Comparison of ENCODE assay signal across 29 cellular contexts in the genomic region with DNA sequence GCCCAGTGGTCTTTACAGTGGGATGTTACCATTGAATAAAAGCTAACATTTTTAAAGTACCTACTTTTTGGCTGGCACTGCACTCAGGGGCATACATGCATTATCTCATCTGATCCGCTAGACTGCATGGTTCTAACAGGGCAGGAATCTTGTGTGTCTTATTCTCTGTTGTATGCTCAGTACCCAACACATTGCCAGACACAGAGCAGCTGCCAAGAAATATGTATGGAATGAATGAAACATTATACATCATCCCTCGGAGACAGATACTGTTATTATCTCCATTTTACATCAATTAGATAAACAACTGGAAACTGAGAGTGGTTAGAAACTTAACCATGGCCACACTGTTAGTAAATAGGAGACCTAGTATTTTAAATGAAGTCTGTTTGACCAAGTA.
DNase-seq lines count a peak whose midpoint lies in the region; ATAC-seq and TF ChIP-seq lines count a peak whose summit lies in the region.
"Had no signal": no experiment of that assay in that cellular context is flagged by ENCODE, and none has a peak within 500 bp of the region (broad histone marks: within the 10 kb centered on the region; RNA-seq: fewer than 3 reads in every experiment).

No MANE protein-coding gene starts in this region.

- peaks cover 2% of the 10 kb centered on the region for H3K9me3 Mint-ChIP-seq in CD8-positive, alpha-beta T cell
- H3K9me3 Mint-ChIP-seq: type B pancreatic cell had no signal

- H3K4me1 Mint-ChIP-seq in CD8-positive, alpha-beta T cell (ENCODE audit: low read depth): no peaks in the 10 kb centered on the region
- H3K4me1 Mint-ChIP-seq: activated T-helper 17 cell treated with anti-CD3 and anti-CD28 coated beads, Interleukin-2, amount 50 U/mL, for 72 hours; CD4-positive, alpha-beta memory T cell had no signal

- H3K27me3 Mint-ChIP-seq in CD8-positive, alpha-beta T cell (ENCODE audit: low read depth): no peaks in the 10 kb centered on the region
- H3K27me3 Mint-ChIP-seq: activated naive CD8-positive, alpha-beta T cell; activated T-helper 17 cell treated with anti-CD3 and anti-CD28 coated beads, Interleukin-2, amount 50 U/mL, for 72 hours; CD4-positive, alpha-beta memory T cell had no signal

- ATAC-seq in SK-N-SH treated with all-trans-retinoic acid at 6 μM for 48 hours (peak; percentile 97), foreskin keratinocyte (no peak)
- no peak for ATAC-seq in CD8-positive, alpha-beta T cell
- ATAC-seq: activated T-helper 17 cell treated with anti-CD3 and anti-CD28 coated beads, Interleukin-2, amount 50 U/mL, for 72 hours; heart left ventricle; mucosa of descending colon; Right ventricle myocardium inferior had no signal

- H3K4me2 ChIP-seq in skeletal muscle satellite cell (ENCODE audit: low read length): peak overlapping the region; percentile 16
- H3K4me2 ChIP-seq: PC-9 had no signal

- H3K4me1 ChIP-seq in foreskin keratinocyte: no peaks in the 10 kb centered on the region
- H3K4me1 ChIP-seq in skeletal muscle satellite cell (ENCODE audit: control insufficient read depth, insufficient read depth, low read length): peaks cover 7% of the 10 kb centered on the region
- no peaks in the 10 kb centered on the region for H3K4me1 ChIP-seq in CD8-positive, alpha-beta T cell (ENCODE audit: insufficient read depth, low read length)
- H3K4me1 ChIP-seq: heart left ventricle, parathyroid adenoma, spleen had no signal

- no peak overlapping the region for H3K27ac ChIP-seq in foreskin keratinocyte
- no peak overlapping the region for H3K27ac ChIP-seq in CD8-positive, alpha-beta T cell (ENCODE audit: low read depth, low read length)
- H3K27ac ChIP-seq: heart left ventricle, parathyroid adenoma, PC-9, spleen had no signal

- CTCF ChIA-PET in CD8-positive, alpha-beta T cell (lab: Charles Lee): no interaction called here

- no peak overlapping the region for H3K27ac Mint-ChIP-seq in CD8-positive, alpha-beta T cell
- H3K27ac Mint-ChIP-seq: activated naive CD8-positive, alpha-beta T cell; activated T-helper 17 cell treated with anti-CD3 and anti-CD28 coated beads, Interleukin-2, amount 50 U/mL, for 72 hours; CD4-positive, alpha-beta memory T cell; nephron progenitor cell; type B pancreatic cell had no signal

- no peaks in the 10 kb centered on the region for H3K36me3 Mint-ChIP-seq in CD8-positive, alpha-beta T cell
- H3K36me3 Mint-ChIP-seq: activated naive CD8-positive, alpha-beta T cell; CD4-positive, alpha-beta memory T cell; type B pancreatic cell had no signal

- no peak overlapping the region for H3K9ac ChIP-seq in skeletal muscle satellite cell (ENCODE audit: low read depth, low read length)
- H3K9ac ChIP-seq: parathyroid adenoma had no signal

- DNase-seq in NCI-H748 treated with DMSO at 0.1 percent for 48 hours (lab: John Stamatoyannopoulos, UW) (peak; percentile 74), NCI-H748 (lab: John Stamatoyannopoulos, UW; ENCODE audit: unreplicated experiment) (no peak), foreskin keratinocyte (peak; percentile 24 to 65), COLO668 (lab: John Stamatoyannopoulos, UW; ENCODE audit: unreplicated experiment) (no peak), NCI-H524 treated with DMSO at 0.1 percent for 48 hours (lab: John Stamatoyannopoulos, UW) (no peak)
- DNase-seq in CD8-positive, alpha-beta T cell: no peak
- DNase-seq: activated CD4-positive, alpha-beta T cell treated with anti-CD3 and anti-CD28 coated beads, Interleukin-2, amount 50 U/mL, for 48 hours; activated CD4-positive, CD25-positive, alpha-beta regulatory T cell; activated CD8-positive, alpha-beta memory T cell treated with anti-CD3 and anti-CD28 coated beads, Interleukin-2, amount 50 U/mL, for 4 hours; CD4-positive, alpha-beta memory T cell; DMS 273 treated with DMSO at 0.1 percent for 48 hours; erythroblast; foreskin fibroblast; heart left ventricle; mucosa of descending colon; NCI-H1048; NCI-H2029 treated with DMSO at 0.1 percent for 48 hours; NCI-H446; nephron progenitor cell; PC-9; spleen had no signal

- H3K4me3 Mint-ChIP-seq in CD8-positive, alpha-beta T cell: no peak overlapping the region
- H3K4me3 Mint-ChIP-seq: activated naive CD8-positive, alpha-beta T cell; activated T-helper 17 cell treated with anti-CD3 and anti-CD28 coated beads, Interleukin-2, amount 50 U/mL, for 72 hours; CD4-positive, alpha-beta memory T cell; nephron progenitor cell; type B pancreatic cell had no signal

- H3K36me3 ChIP-seq in skeletal muscle satellite cell (ENCODE audit: insufficient read depth, low read length): no peaks in the 10 kb centered on the region
- no peaks in the 10 kb centered on the region for H3K36me3 ChIP-seq in CD8-positive, alpha-beta T cell (ENCODE audit: insufficient read depth, low read length)
- H3K36me3 ChIP-seq: heart left ventricle, spleen had no signal

- no peak overlapping the region for H3K4me3 ChIP-seq in skeletal muscle satellite cell (ENCODE audit: low read length)
- H3K4me3 ChIP-seq in CD8-positive, alpha-beta T cell (ENCODE audit: low read depth, low read length): no peak overlapping the region
- H3K4me3 ChIP-seq: heart left ventricle, lung, mucosa of descending colon, PC-9, spleen had no signal

- POLR2A ChIA-PET in CD8-positive, alpha-beta T cell (lab: Charles Lee): no interaction called here

- H3K27me3 ChIP-seq in foreskin keratinocyte: peaks cover 13% of the 10 kb centered on the region
- H3K27me3 ChIP-seq in skeletal muscle satellite cell (ENCODE audit: control insufficient read depth, insufficient read depth, low read length): no peaks in the 10 kb centered on the region
- H3K27me3 ChIP-seq in CD8-positive, alpha-beta T cell (ENCODE audit: insufficient read depth, low read length): no peaks in the 10 kb centered on the region
- H3K27me3 ChIP-seq: heart left ventricle, spleen had no signal

- intact Hi-C loops in CD8-positive, alpha-beta T cell (cut with DNase I, micrococcal nuclease): no loop called here

- H3K9me3 ChIP-seq in skeletal muscle satellite cell (replicated peaks; ENCODE audit: low read length): no peaks in the 10 kb centered on the region
- no peaks in the 10 kb centered on the region for H3K9me3 ChIP-seq in CD8-positive, alpha-beta T cell (ENCODE audit: low read length)
- H3K9me3 ChIP-seq: heart left ventricle, mucosa of descending colon had no signal

- TF ChIP-seq CTCF in foreskin keratinocyte (conservative IDR thresholded peaks at IDR 0.05): no peak
- no peak for TF ChIP-seq CTCF in CD8-positive, alpha-beta T cell (IDR thresholded peaks at IDR 0.05)

TF ChIP-seq in SK-N-SH treated with all-trans-retinoic acid at 6 μM for 48 hours, 23 proteins besides CTCF, POLR2A, EP300 and RAD21:
- TF ChIP-seq ISL1 (CRISPR knock-in tag; IDR thresholded peaks at IDR 0.05): peak; percentile 45
- no peak for TF ChIP-seq GLIS3 (CRISPR knock-in tag; IDR thresholded peaks at IDR 0.05)
- TF ChIP-seq, protein P1, sequence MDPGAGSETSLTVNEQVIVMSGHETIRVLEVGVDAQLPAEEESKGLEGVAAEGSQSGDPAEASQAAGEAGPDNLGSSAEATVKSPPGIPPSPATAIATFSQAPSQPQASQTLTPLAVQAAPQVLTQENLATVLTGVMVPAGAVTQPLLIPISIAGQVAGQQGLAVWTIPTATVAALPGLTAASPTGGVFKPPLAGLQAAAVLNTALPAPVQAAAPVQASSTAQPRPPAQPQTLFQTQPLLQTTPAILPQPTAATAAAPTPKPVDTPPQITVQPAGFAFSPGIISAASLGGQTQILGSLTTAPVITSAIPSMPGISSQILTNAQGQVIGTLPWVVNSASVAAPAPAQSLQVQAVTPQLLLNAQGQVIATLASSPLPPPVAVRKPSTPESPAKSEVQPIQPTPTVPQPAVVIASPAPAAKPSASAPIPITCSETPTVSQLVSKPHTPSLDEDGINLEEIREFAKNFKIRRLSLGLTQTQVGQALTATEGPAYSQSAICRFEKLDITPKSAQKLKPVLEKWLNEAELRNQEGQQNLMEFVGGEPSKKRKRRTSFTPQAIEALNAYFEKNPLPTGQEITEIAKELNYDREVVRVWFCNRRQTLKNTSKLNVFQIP (CRISPR knock-in tag; IDR thresholded peaks at IDR 0.05; ENCODE audit: borderline replicate concordance, low read depth): no peak
- TF ChIP-seq SNAI2 (CRISPR knock-in tag; IDR thresholded peaks at IDR 0.05): no peak
- TF ChIP-seq, protein P2, sequence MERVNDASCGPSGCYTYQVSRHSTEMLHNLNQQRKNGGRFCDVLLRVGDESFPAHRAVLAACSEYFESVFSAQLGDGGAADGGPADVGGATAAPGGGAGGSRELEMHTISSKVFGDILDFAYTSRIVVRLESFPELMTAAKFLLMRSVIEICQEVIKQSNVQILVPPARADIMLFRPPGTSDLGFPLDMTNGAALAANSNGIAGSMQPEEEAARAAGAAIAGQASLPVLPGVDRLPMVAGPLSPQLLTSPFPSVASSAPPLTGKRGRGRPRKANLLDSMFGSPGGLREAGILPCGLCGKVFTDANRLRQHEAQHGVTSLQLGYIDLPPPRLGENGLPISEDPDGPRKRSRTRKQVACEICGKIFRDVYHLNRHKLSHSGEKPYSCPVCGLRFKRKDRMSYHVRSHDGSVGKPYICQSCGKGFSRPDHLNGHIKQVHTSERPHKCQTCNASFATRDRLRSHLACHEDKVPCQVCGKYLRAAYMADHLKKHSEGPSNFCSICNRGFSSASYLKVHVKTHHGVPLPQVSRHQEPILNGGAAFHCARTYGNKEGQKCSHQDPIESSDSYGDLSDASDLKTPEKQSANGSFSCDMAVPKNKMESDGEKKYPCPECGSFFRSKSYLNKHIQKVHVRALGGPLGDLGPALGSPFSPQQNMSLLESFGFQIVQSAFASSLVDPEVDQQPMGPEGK (CRISPR knock-in tag; IDR thresholded peaks at IDR 0.05; ENCODE audit: borderline replicate concordance): no peak
- TF ChIP-seq TCF4 (CRISPR knock-in tag; IDR thresholded peaks at IDR 0.05; ENCODE audit: borderline replicate concordance): peak; percentile 19; the same call in 1 of the 2 replicates
- TF ChIP-seq ZNF8 (CRISPR knock-in tag; IDR thresholded peaks at IDR 0.05): no peak

Comparison
In these comparisons a context has a peak if more than half of its experiments do, and no peak if none do; other contexts are left out.
1. DNase-seq: peak in NCI-H748 treated with DMSO at 0.1 percent for 48 hours (single experiment) and foreskin keratinocyte (2 of 2); none in NCI-H748 (single experiment), COLO668 (single experiment), NCI-H524 treated with DMSO at 0.1 percent for 48 hours (single experiment) and CD8-positive, alpha-beta T cell (0 of 7).